Comparison of ENCODE assay signal across 17 cellular contexts in genomic region chr2:109447811-109448210, GRCh38.
DNase-seq lines count a peak whose midpoint lies in the region; ATAC-seq and TF ChIP-seq lines count a peak whose summit lies in the region.
"Had no signal": no experiment of that assay in that cellular context is flagged by ENCODE, and none has a peak within 500 bp of the region (broad histone marks: within the 10 kb centered on the region; RNA-seq: fewer than 3 reads in every experiment).

No MANE protein-coding gene starts in this region.

- peak overlapping the region; percentile 69 to 79 for H3K27ac ChIP-seq in tibial artery
- H3K27ac ChIP-seq: body of pancreas, C4-2B had no signal

- H3K4me1 ChIP-seq in tibial artery, result peaks cover 0 to 71% (median 58%) of the 10 kb centered on the region in 4 donors
- H3K4me1 ChIP-seq: body of pancreas had no signal

- in situ Hi-C loops in GM13976 (cut with MboI; ENCODE audit: low sequenced_read_pairs, unreplicated experiment), result no loop called here

- intact Hi-C loops in tibial artery (cut with DNase I; ENCODE audit: low total_unique reads), result no loop called here

- no peak overlapping the region for H3K4me3 ChIP-seq in tibial artery
- H3K4me3 ChIP-seq: body of pancreas had no signal

- TF ChIP-seq CTCF in chondrocyte (IDR thresholded peaks at IDR 0.05) (no peak), nephron (IDR thresholded peaks at IDR 0.05; ENCODE audit: unreplicated experiment in 3 of 3) (no peak), tibial artery (IDR thresholded peaks at IDR 0.05) (no peak), GM13976 (IDR thresholded peaks at IDR 0.05; ENCODE audit: borderline replicate concordance, control extremely low read depth, extremely low read depth, insufficient read depth, missing control alignments) (no peak)

- H3K27ac Mint-ChIP-seq in chondrocyte (ENCODE audit: unreplicated experiment) (peak overlapping the region; percentile 98), nephron (peak overlapping the region; percentile 81 to 89 (median 85))
- H3K27ac Mint-ChIP-seq: progenitor cell of endocrine pancreas had no signal

- H3K9me3 Mint-ChIP-seq in chondrocyte (ENCODE audit: low read depth) (peaks cover 18% of the 10 kb centered on the region), nephron (peaks cover 18% of the 10 kb centered on the region)

- no peaks in the 10 kb centered on the region for H3K27me3 ChIP-seq in tibial artery
- H3K27me3 ChIP-seq: body of pancreas had no signal

- H3K36me3 Mint-ChIP-seq in chondrocyte (ENCODE audit: low read depth), result peaks cover 43% of the 10 kb centered on the region
- H3K36me3 Mint-ChIP-seq in nephron (ENCODE audit: low read depth), result peaks cover 22% of the 10 kb centered on the region

- H3K9me3 ChIP-seq in tibial artery, result peaks cover 0 to 5% (median 0%) of the 10 kb centered on the region in 3 donors

- H3K36me3 ChIP-seq in tibial artery, result peaks cover 0 to 8% (median 0%) of the 10 kb centered on the region in 3 donors

- H3K4me3 Mint-ChIP-seq in chondrocyte (ENCODE audit: unreplicated experiment) (no peak overlapping the region), nephron (no peak overlapping the region)

- DNase-seq in NCI-H2171 treated with DMSO at 0.1 percent for 48 hours (lab: John Stamatoyannopoulos, UW) (peak; percentile 81), chondrocyte (ENCODE audit: low spot score) (no peak), tibial artery (peak in 1 of 2 donors; percentile 44), GM13976 (ENCODE audit: low spot score) (no peak), DMS53 (lab: John Stamatoyannopoulos, UW) (no peak)
- DNase-seq: activated CD8-positive, alpha-beta memory T cell treated with anti-CD3 and anti-CD28 coated beads for 24 hours; activated gamma-delta T cell; body of pancreas; effector memory CD4-positive, alpha-beta T cell; foreskin melanocyte; midbrain; NCI-H2081 treated with DMSO at 0.1 percent for 48 hours had no signal

- peaks cover 74% of the 10 kb centered on the region for H3K4me1 Mint-ChIP-seq in chondrocyte (ENCODE audit: low read depth)
- H3K4me1 Mint-ChIP-seq in nephron, result peaks cover 50% of the 10 kb centered on the region

- ATAC-seq in GM18519 (IDR thresholded peaks at IDR 0.05; ENCODE audit: low FRiP score, unreplicated experiment), result no peak
- ATAC-seq: body of pancreas, Right ventricle myocardium inferior had no signal

- H3K27me3 Mint-ChIP-seq in chondrocyte (ENCODE audit: low read depth) (no peaks in the 10 kb centered on the region), nephron (ENCODE audit: low read depth) (peaks cover 8% of the 10 kb centered on the region)
- H3K27me3 Mint-ChIP-seq: progenitor cell of endocrine pancreas had no signal
